Comparison of ENCODE assay signal across 24 cellular contexts in genomic region chr18:14117611-14118010, GRCh38.
"Had no signal": no experiment of that assay in that cellular context is flagged by ENCODE, and none has a peak within 500 bp of the region (broad histone marks: within the 10 kb centered on the region; RNA-seq: fewer than 3 reads in every experiment).

No MANE protein-coding gene starts in this region.

- ATAC-seq: activated T-cell treated with anti-CD3 and anti-CD28 coated beads, Interleukin-2, amount 50 U/mL, for 72 hours; body of pancreas; T-helper 17 cell; WTC11 had no signal

- H3K27ac Mint-ChIP-seq: activated CD4-positive, alpha-beta memory T cell treated with anti-CD3 and anti-CD28 coated beads for 36 hours; activated CD4-positive, alpha-beta T cell treated with anti-CD3 and anti-CD28 coated beads, Interleukin-2, amount 10 ng/mL, durations not matched to agents 7 days and 5 days; activated naive CD8-positive, alpha-beta T cell treated with anti-CD3 and anti-CD28 coated beads, Interleukin-2, amount 10 ng/mL, durations not matched to agents 7 days and 5 days; activated T-cell treated with anti-CD3 and anti-CD28 coated beads, Interleukin-2, amount 50 U/mL, for 72 hours; activated T-helper 2 cell treated with anti-CD3 and anti-CD28 coated beads, Interferon-gamma antibody, Interleukin-2, Interleukin-4, amounts not matched to agents 10 μg/mL and 5 μg/mL and 100 μg/mL, durations not matched to agents 14 hours and 24 hours and 36 hours; T-helper 17 cell; WTC11 had no signal

- H3K27me3 Mint-ChIP-seq: activated CD4-positive, alpha-beta memory T cell treated with anti-CD3 and anti-CD28 coated beads for 36 hours; activated CD4-positive, alpha-beta T cell treated with anti-CD3 and anti-CD28 coated beads, Interleukin-2, amount 10 ng/mL, durations not matched to agents 7 days and 5 days; activated naive CD8-positive, alpha-beta T cell treated with anti-CD3 and anti-CD28 coated beads, Interleukin-2, amount 10 ng/mL, durations not matched to agents 7 days and 5 days; T-helper 17 cell had no signal

- H3K9me3 Mint-ChIP-seq: activated naive CD8-positive, alpha-beta T cell treated with anti-CD3 and anti-CD28 coated beads, Interleukin-2, amount 10 ng/mL, durations not matched to agents 7 days and 5 days; activated T-cell treated with anti-CD3 and anti-CD28 coated beads, Interleukin-2, amount 50 U/mL, for 72 hours had no signal

- H3K4me1 Mint-ChIP-seq: activated CD4-positive, alpha-beta T cell treated with anti-CD3 and anti-CD28 coated beads, Interleukin-2, amount 10 ng/mL, durations not matched to agents 7 days and 5 days had no signal

- DNase-seq: activated CD4-positive, alpha-beta memory T cell treated with anti-CD3 and anti-CD28 coated beads for 36 hours; activated CD4-positive, alpha-beta T cell treated with anti-CD3 and anti-CD28 coated beads for 1 hour; activated CD4-positive, alpha-beta T cell treated with anti-CD3 and anti-CD28 coated beads, Interleukin-2, amount 10 ng/mL, durations not matched to agents 7 days and 5 days; activated CD8-positive, alpha-beta memory T cell treated with anti-CD3 and anti-CD28 coated beads for 24 hours; activated gamma-delta T cell treated with Interleukin-2 at 50 U/mL for 16 hours; activated naive CD4-positive, alpha-beta T cell treated with anti-CD3 and anti-CD28 coated beads, Interleukin-2, amount 50 U/mL, for 16 hours; activated naive CD8-positive, alpha-beta T cell treated with anti-CD3 and anti-CD28 coated beads, Interleukin-2, amount 10 ng/mL, durations not matched to agents 7 days and 5 days; activated T-cell treated with anti-CD3 and anti-CD28 coated beads, Interleukin-2, amount 50 U/mL, for 72 hours; adrenal gland; body of pancreas; MM.1S; NCI-H1048; NCI-H1417; NCI-H1930; NCI-H2171; NCI-H2227 treated with DMSO at 0.1 percent for 48 hours; NCI-H446 treated with DMSO at 0.1 percent for 48 hours; NCI-H526; NCI-H774; SIG-M5; T-helper 17 cell; T-helper 9 cell had no signal

- H3K4me3 Mint-ChIP-seq: activated CD4-positive, alpha-beta memory T cell treated with anti-CD3 and anti-CD28 coated beads for 36 hours; activated CD4-positive, alpha-beta T cell treated with anti-CD3 and anti-CD28 coated beads, Interleukin-2, amount 10 ng/mL, durations not matched to agents 7 days and 5 days; activated naive CD8-positive, alpha-beta T cell treated with anti-CD3 and anti-CD28 coated beads, Interleukin-2, amount 10 ng/mL, durations not matched to agents 7 days and 5 days; activated T-cell treated with anti-CD3 and anti-CD28 coated beads, Interleukin-2, amount 50 U/mL, for 72 hours; T-helper 17 cell; WTC11 had no signal
